In the genomic region with DNA sequence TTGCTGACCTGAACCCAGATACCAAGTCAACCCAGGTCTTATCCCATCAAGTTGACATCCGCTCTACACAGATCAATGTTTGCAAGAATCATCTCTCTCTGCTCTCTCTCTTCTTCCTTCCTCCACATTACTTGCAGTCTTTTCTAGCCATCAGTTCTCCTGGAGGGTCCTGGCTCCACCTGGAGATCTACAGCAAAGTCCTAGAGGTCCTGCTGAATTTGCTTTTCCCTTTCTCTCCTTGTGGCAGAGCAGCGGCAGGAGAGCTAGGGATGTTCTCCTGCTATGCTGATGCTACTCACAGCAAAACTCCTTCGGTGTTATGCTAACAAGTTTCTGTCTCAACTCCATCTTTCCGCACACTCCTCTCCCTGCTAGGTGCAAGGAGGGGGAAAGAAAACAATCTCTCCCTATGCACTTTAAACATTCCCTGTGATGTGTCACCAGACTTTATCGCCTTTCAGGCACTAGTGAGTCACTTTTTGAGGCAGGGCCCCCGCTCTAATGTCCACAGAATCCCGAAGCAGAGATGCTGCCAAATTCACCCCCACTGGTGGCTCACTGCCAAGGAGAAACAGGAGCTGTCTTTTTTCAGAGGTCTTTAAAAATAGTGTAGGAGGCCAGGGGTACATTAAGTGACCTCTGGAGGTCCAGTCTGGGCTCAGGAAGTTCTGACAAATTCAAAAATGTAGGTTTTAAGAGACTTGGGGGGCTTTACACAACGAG, we compare ENCODE assay signal across 1 cellular context.
A peak's percentile ranks its signal among the peaks of the same experiment; 100 is the strongest.
TF ChIP-seq lines count a peak whose summit lies in the region.

No MANE protein-coding gene starts in this region.

TF ChIP-seq in HepG2, 621 proteins besides CTCF, POLR2A, EP300 and RAD21 (continued from another document and continues in another):
- TF ChIP-seq KMT2B (CRISPR knock-in tag; IDR thresholded peaks at IDR 0.05) (peak; percentile 53; the same call in 1 of the 2 replicates), ZNF564 (CRISPR knock-in tag; IDR thresholded peaks at IDR 0.05) (peak; percentile 36; the same call in 1 of the 2 replicates), ZNF768 (CRISPR knock-in tag; IDR thresholded peaks at IDR 0.05) (no peak), BRF2 (CRISPR knock-in tag; IDR thresholded peaks at IDR 0.05) (no peak), ZNF672 (CRISPR knock-in tag; IDR thresholded peaks at IDR 0.05) (no peak), ATM (IDR thresholded peaks at IDR 0.05; ENCODE audit: borderline replicate concordance) (no peak), ZMYM4 (CRISPR knock-in tag; IDR thresholded peaks at IDR 0.05) (peak; percentile 53; the same call in 1 of the 2 replicates), MED1 (CRISPR knock-in tag; IDR thresholded peaks at IDR 0.05) (peak; percentile 79), AHDC1 (CRISPR knock-in tag; IDR thresholded peaks at IDR 0.05; ENCODE audit: borderline replicate concordance) (peak; percentile 74; the same call in 1 of the 2 replicates), ZNF484 (CRISPR knock-in tag; IDR thresholded peaks at IDR 0.05; ENCODE audit: borderline replicate concordance, low read depth) (no peak), UBTF (CRISPR knock-in tag; IDR thresholded peaks at IDR 0.05) (no peak), PHB2 (IDR thresholded peaks at IDR 0.05; ENCODE audit: partially characterized antibody) (no peak), SUZ12 (IDR thresholded peaks at IDR 0.05; ENCODE audit: low read depth, low read length) (no peak), NFYC (CRISPR knock-in tag; IDR thresholded peaks at IDR 0.05) (no peak), HNF4A (CRISPR knock-in tag; IDR thresholded peaks at IDR 0.05) (peak; percentile 52), MTF2 (CRISPR knock-in tag; IDR thresholded peaks at IDR 0.05; ENCODE audit: borderline replicate concordance) (no peak), ZNF747 (CRISPR knock-in tag; IDR thresholded peaks at IDR 0.05; ENCODE audit: borderline replicate concordance) (no peak), ZBTB33 (CRISPR knock-in tag; IDR thresholded peaks at IDR 0.05) (peak; percentile 37; the same call in 1 of the 2 replicates), ZMYM3 (CRISPR knock-in tag; IDR thresholded peaks at IDR 0.05) (no peak), RBM39 (IDR thresholded peaks at IDR 0.05; ENCODE audit: low read depth, low read length, poor library complexity, severe bottlenecking) (no peak), RBAK (CRISPR knock-in tag; IDR thresholded peaks at IDR 0.05) (no peak), ZNF205 (CRISPR knock-in tag; IDR thresholded peaks at IDR 0.05) (no peak), POLR2G (IDR thresholded peaks at IDR 0.05; ENCODE audit: low read depth, low read length) (peak; percentile 74), ZNF296 (CRISPR knock-in tag; conservative IDR thresholded peaks at IDR 0.05) (no peak), POLR2AphosphoS5 (IDR thresholded peaks at IDR 0.05; ENCODE audit: low read depth, low read length) (no peak; the same call in 1 of the 2 replicates), ZKSCAN5 (CRISPR knock-in tag; IDR thresholded peaks at IDR 0.05) (no peak), ZSCAN21 (CRISPR knock-in tag; IDR thresholded peaks at IDR 0.05; ENCODE audit: borderline replicate concordance) (no peak), ZFP41 (CRISPR knock-in tag; IDR thresholded peaks at IDR 0.05; ENCODE audit: borderline replicate concordance) (no peak)
- TF ChIP-seq, protein P1, sequence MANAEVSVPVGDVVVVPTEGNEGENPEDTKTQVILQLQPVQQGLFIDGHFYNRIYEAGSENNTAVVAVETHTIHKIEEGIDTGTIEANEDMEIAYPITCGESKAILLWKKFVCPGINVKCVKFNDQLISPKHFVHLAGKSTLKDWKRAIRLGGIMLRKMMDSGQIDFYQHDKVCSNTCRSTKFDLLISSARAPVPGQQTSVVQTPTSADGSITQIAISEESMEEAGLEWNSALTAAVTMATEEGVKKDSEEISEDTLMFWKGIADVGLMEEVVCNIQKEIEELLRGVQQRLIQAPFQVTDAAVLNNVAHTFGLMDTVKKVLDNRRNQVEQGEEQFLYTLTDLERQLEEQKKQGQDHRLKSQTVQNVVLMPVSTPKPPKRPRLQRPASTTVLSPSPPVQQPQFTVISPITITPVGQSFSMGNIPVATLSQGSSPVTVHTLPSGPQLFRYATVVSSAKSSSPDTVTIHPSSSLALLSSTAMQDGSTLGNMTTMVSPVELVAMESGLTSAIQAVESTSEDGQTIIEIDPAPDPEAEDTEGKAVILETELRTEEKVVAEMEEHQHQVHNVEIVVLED (CRISPR knock-in tag; IDR thresholded peaks at IDR 0.05; ENCODE audit: borderline replicate concordance), result no peak
- TF ChIP-seq, protein P2, sequence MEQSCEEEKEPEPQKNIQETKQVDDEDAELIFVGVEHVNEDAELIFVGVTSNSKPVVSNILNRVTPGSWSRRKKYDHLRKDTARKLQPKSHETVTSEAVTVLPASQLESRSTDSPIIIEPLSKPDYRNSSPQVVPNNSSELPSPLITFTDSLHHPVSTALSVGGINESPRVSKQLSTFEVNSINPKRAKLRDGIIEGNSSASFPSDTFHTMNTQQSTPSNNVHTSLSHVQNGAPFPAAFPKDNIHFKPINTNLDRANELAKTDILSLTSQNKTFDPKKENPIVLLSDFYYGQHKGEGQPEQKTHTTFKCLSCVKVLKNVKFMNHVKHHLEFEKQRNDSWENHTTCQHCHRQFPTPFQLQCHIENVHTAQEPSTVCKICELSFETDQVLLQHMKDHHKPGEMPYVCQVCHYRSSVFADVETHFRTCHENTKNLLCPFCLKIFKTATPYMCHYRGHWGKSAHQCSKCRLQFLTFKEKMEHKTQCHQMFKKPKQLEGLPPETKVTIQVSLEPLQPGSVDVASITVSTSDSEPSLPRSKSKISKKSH (CRISPR knock-in tag; IDR thresholded peaks at IDR 0.05; ENCODE audit: borderline replicate concordance), result no peak
- TF ChIP-seq, protein P3, sequence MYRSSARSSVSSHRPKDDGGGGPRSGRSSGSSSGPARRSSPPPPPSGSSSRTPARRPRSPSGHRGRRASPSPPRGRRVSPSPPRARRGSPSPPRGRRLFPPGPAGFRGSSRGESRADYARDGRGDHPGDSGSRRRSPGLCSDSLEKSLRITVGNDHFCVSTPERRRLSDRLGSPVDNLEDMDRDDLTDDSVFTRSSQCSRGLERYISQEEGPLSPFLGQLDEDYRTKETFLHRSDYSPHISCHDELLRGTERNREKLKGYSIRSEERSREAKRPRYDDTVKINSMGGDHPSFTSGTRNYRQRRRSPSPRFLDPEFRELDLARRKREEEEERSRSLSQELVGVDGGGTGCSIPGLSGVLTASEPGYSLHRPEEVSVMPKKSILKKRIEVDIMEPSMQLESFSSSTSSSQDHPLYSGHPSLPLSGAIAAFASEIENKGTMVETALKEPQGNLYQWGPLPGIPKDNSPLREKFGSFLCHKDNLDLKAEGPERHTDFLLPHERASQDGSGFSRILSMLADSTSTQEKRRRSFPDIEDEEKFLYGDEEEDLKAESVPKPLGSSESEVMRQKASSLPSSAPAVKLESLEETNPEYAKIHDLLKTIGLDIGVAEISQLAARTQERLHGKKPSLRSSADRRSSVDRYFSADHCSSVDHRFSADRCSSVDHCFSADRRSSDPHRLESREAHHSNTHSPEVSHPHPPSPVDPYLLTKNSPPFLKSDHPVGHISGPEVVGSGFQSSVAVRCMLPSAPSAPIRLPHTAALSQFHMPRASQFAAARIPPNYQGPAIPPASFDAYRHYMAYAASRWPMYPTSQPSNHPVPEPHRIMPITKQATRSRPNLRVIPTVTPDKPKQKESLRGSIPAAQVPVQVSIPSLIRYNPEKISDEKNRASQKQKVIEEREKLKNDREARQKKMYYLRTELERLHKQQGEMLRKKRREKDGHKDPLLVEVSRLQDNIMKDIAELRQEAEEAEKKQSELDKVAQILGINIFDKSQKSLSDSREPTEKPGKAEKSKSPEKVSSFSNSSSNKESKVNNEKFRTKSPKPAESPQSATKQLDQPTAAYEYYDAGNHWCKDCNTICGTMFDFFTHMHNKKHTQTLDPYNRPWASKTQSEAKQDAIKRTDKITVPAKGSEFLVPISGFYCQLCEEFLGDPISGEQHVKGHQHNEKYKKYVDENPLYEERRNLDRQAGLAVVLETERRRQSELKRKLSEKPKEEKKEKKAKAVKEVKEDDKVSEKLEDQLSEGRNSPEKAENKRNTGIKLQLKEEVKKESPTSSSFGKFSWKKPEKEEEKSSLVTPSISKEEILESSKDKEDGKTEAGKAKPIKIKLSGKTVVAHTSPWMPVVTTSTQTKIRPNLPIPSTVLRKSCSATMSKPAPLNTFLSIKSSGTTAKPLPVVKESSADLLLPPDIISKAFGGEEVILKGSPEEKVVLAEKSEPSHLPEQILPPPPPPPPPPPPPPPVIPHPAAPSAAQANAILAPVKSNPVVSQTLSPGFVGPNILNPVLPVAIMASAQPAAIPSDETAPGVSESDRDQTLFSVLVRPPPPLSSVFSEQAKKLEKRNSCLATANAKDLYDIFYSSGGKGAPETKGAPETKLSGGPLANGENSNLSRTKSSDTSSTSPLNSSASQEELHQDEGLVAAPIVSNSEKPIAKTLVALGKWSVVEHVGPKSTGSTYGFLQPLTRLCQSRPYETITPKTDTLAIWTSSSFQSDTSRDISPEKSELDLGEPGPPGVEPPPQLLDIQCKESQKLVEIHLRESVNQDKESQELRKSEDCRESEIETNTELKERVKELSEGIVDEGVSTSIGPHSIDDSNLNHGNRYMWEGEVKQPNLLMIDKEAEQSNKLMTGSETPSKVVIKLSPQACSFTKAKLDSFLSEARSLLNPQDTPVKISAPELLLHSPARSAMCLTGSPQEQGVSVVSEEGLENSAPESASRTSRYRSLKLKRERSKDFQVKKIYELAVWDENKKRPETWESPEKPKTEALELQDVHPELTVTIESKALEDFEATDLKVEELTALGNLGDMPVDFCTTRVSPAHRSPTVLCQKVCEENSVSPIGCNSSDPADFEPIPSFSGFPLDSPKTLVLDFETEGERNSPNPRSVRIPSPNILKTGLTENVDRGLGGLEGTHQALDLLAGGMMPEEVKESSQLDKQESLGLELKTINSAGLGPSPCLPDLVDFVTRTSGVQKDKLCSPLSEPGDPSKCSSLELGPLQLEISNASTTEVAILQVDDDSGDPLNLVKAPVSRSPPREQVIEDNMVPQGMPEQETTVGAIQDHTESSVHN (CRISPR knock-in tag; IDR thresholded peaks at IDR 0.05), result no peak
